Comparison of ENCODE assay signal across 1 cellular context in genomic region chr22:17638432-17639237, GRCh38.
A peak's percentile ranks its signal among the peaks of the same experiment; 100 is the strongest.
TF ChIP-seq lines count a peak whose summit lies in the region.

Gene BCL2L13, plus strand, starts transcription at chr22:17638757. Its CDS starts 16,955 bp downstream, at chr22:17655712.

TF ChIP-seq in K562, 482 proteins besides CTCF, POLR2A, EP300 and RAD21 (continued from another document and continues in another):
- TF ChIP-seq HEY1 (CRISPR knock-in tag; IDR thresholded peaks at IDR 0.05; ENCODE audit: borderline replicate concordance) (no peak; the same call in 1 of the 2 replicates), PML (IDR thresholded peaks at IDR 0.05; ENCODE audit: low read length) (peak; percentile 86), NCOR1 (IDR thresholded peaks at IDR 0.05) (peak; percentile 53; the same call in 1 of the 2 replicates), ZNF277 (CRISPR knock-in tag; IDR thresholded peaks at IDR 0.05; ENCODE audit: borderline replicate concordance) (no peak), HNRNPL (IDR thresholded peaks at IDR 0.05; ENCODE audit: low read depth, low read length) (0 out of 2 replicates have a peak, but pooled peaks have one; percentile 21), ZNF184 (CRISPR knock-in tag; IDR thresholded peaks at IDR 0.05) (no peak), FIP1L1 (IDR thresholded peaks at IDR 0.05; ENCODE audit: low read depth, low read length, poor library complexity, severe bottlenecking) (peak; percentile 95), ZNF121 (CRISPR knock-in tag; conservative IDR thresholded peaks at IDR 0.05) (peak; percentile 20; the same call in 1 of the 2 replicates), RBM39 (optimal IDR thresholded peaks at IDR 0.05; ENCODE audit: low read depth, low read length) (peak; percentile 21), ELF2 (CRISPR knock-in tag; IDR thresholded peaks at IDR 0.05) (peak; percentile 60), ZNF12 (CRISPR knock-in tag; IDR thresholded peaks at IDR 0.05) (peak; percentile 85; the same call in 1 of the 2 replicates), HDAC6 (IDR thresholded peaks at IDR 0.05; ENCODE audit: low read depth, low read length) (no peak), CREB5 (CRISPR knock-in tag; IDR thresholded peaks at IDR 0.05) (no peak), ZNF212 (CRISPR knock-in tag; IDR thresholded peaks at IDR 0.05) (no peak), CBX3 (IDR thresholded peaks at IDR 0.05; ENCODE audit: borderline replicate concordance in 1 of 2, low read length in 2 of 2) (no peak), ZNF253 (CRISPR knock-in tag; conservative IDR thresholded peaks at IDR 0.05) (0 out of 2 replicates have a peak, but pooled peaks have one; percentile 41), JUNB (CRISPR knock-in tag; conservative IDR thresholded peaks at IDR 0.05) (0 out of 2 replicates have a peak, but pooled peaks have one; percentile 4), ZBTB5 (IDR thresholded peaks at IDR 0.05) (0 out of 2 replicates have a peak, but pooled peaks have one; percentile 11), POLR2AphosphoS5 (IDR thresholded peaks at IDR 0.05; ENCODE audit: control insufficient read depth, insufficient read depth, low read depth, low read length) (peak; percentile 78), RFX1 (IDR thresholded peaks at IDR 0.05) (no peak), CREB1 (IDR thresholded peaks at IDR 0.05) (peak; percentile 91), CREB1 (CRISPR knock-in tag; IDR thresholded peaks at IDR 0.05) (peak; percentile 88), RBFOX2 (IDR thresholded peaks at IDR 0.05; ENCODE audit: low read depth, low read length) (peak; percentile 100), RBM14 (IDR thresholded peaks at IDR 0.05; ENCODE audit: borderline replicate concordance, insufficient read depth, low read depth, low read length) (peak; percentile 98; the same call in 1 of the 2 replicates), TBP (optimal IDR thresholded peaks at IDR 0.05; ENCODE audit: low read depth, low read length) (peak; percentile 97), PCBP1 (IDR thresholded peaks at IDR 0.05; ENCODE audit: low read depth, low read length, poor library complexity, severe bottlenecking) (no peak), ZNF436 (CRISPR knock-in tag; IDR thresholded peaks at IDR 0.05) (0 out of 2 replicates have a peak, but pooled peaks have one; percentile 44), ZNF407 (IDR thresholded peaks at IDR 0.05; ENCODE audit: low read depth) (peak; percentile 91), NR2C2 (CRISPR knock-in tag; IDR thresholded peaks at IDR 0.05) (peak; percentile 66; the same call in 1 of the 2 replicates), NR2C2 (tag; IDR thresholded peaks at IDR 0.05) (peak; percentile 96), CGGBP1 (CRISPR knock-in tag; IDR thresholded peaks at IDR 0.05) (peak; percentile 93), ZNF449 (CRISPR knock-in tag; IDR thresholded peaks at IDR 0.05) (0 out of 2 replicates have a peak, but pooled peaks have one; percentile 27), GATAD2A (IDR thresholded peaks at IDR 0.05) (peak; percentile 17; the same call in 1 of the 2 replicates), AFF1 (IDR thresholded peaks at IDR 0.05; ENCODE audit: low read depth in 1 of 2, partially characterized antibody in 2 of 2) (peak; percentile 66 to 78), ZMIZ1 (IDR thresholded peaks at IDR 0.05; ENCODE audit: low read depth in 2 of 2, low read length in 2 of 2) (peak in 1 of 2 experiments; percentile 74; a peak in 2 of 4 replicates), SRF (CRISPR knock-in tag; IDR thresholded peaks at IDR 0.05) (0 out of 4 replicates have a peak, but pooled peaks of 1 of the 2 experiments have one; percentile 62)
